In genomic region chr10:113953505-113954272, GRCh38 we compare ENCODE assay signal across 11 cellular contexts.
DNase-seq lines count a peak whose midpoint lies in the region; ATAC-seq and TF ChIP-seq lines count a peak whose summit lies in the region.
"Had no signal": no experiment of that assay in that cellular context is flagged by ENCODE, and none has a peak within 500 bp of the region (broad histone marks: within the 10 kb centered on the region; RNA-seq: fewer than 3 reads in every experiment).

No MANE protein-coding gene starts in this region.

- no peak for TF ChIP-seq POLR2A in prostate gland (IDR thresholded peaks at IDR 0.05)

- no peak overlapping the region for H3K27ac ChIP-seq in prostate gland

- peaks cover 12% of the 10 kb centered on the region for H3K4me1 ChIP-seq in prostate gland (replicated peaks)

- H3K27me3 ChIP-seq in prostate gland (replicated peaks; ENCODE audit: insufficient read depth): no peaks in the 10 kb centered on the region

- H3K36me3 ChIP-seq in prostate gland: no peaks in the 10 kb centered on the region

- H3K4me3 Mint-ChIP-seq in activated T-cell treated with anti-CD3 and anti-CD28 coated beads, Interleukin-2, amount 50 U/mL, for 72 hours: no peak overlapping the region
- no peak overlapping the region for H3K4me3 Mint-ChIP-seq in activated T-cell treated with anti-CD3 and anti-CD28 coated beads, Interleukin-2, amount 50 U/mL, for 24 hours
- H3K4me3 Mint-ChIP-seq in activated T-helper 17 cell treated with anti-CD3 and anti-CD28 coated beads, Interleukin-2, amount 50 U/mL, for 72 hours: no peak overlapping the region

- TF ChIP-seq CTCF in cardiac fibroblast (IDR thresholded peaks at IDR 0.05; ENCODE audit: low read depth, low read length) (peak; percentile 26), prostate gland (IDR thresholded peaks at IDR 0.05) (no peak)

- no peaks in the 10 kb centered on the region for H3K9me3 ChIP-seq in prostate gland

- peaks cover 18% of the 10 kb centered on the region for H3K27me3 Mint-ChIP-seq in activated T-cell treated with anti-CD3 and anti-CD28 coated beads, Interleukin-2, amount 50 U/mL, for 72 hours (ENCODE audit: low read depth)
- peaks cover 13% of the 10 kb centered on the region for H3K27me3 Mint-ChIP-seq in activated T-cell treated with anti-CD3 and anti-CD28 coated beads, Interleukin-2, amount 50 U/mL, for 24 hours
- peaks cover 5% of the 10 kb centered on the region for H3K27me3 Mint-ChIP-seq in activated T-helper 17 cell treated with anti-CD3 and anti-CD28 coated beads, Interleukin-2, amount 50 U/mL, for 72 hours

- intact Hi-C loops in prostate gland (cut with DNase I): no loop called here

- H3K4me3 ChIP-seq in cardiac fibroblast (replicated peaks in 1 of 2; ENCODE audit: low read depth in 2 of 2, low read length in 2 of 2) (no peak overlapping the region), prostate gland (no peak overlapping the region)

- H3K36me3 Mint-ChIP-seq in activated T-cell treated with anti-CD3 and anti-CD28 coated beads, Interleukin-2, amount 50 U/mL, for 72 hours (ENCODE audit: insufficient read depth in 2 of 2): no peaks in the 10 kb centered on the region
- H3K36me3 Mint-ChIP-seq in activated T-cell treated with anti-CD3 and anti-CD28 coated beads, Interleukin-2, amount 50 U/mL, for 24 hours (ENCODE audit: low read depth): no peaks in the 10 kb centered on the region
- no peaks in the 10 kb centered on the region for H3K36me3 Mint-ChIP-seq in activated T-helper 17 cell treated with anti-CD3 and anti-CD28 coated beads, Interleukin-2, amount 50 U/mL, for 72 hours (ENCODE audit: low read depth)

- 91% methylated on average over 2 of the region's 2 CpGs for WGBS in prostate gland

- H3K4me1 Mint-ChIP-seq in activated T-cell treated with anti-CD3 and anti-CD28 coated beads, Interleukin-2, amount 50 U/mL, for 72 hours (ENCODE audit: low read depth): peaks cover 19% of the 10 kb centered on the region
- peaks cover 12% of the 10 kb centered on the region for H3K4me1 Mint-ChIP-seq in activated T-cell treated with anti-CD3 and anti-CD28 coated beads, Interleukin-2, amount 50 U/mL, for 24 hours (ENCODE audit: low read depth)
- peaks cover under 1% of the 10 kb centered on the region for H3K4me1 Mint-ChIP-seq in activated T-helper 17 cell treated with anti-CD3 and anti-CD28 coated beads, Interleukin-2, amount 50 U/mL, for 72 hours

- ATAC-seq in activated T-cell treated with anti-CD3 and anti-CD28 coated beads, Interleukin-2, amount 50 U/mL, for 72 hours (replicated peaks in 1 of 2): peak in 1 of 2 donors; percentile 35
- no peak for ATAC-seq in activated T-helper 17 cell treated with anti-CD3 and anti-CD28 coated beads, Interleukin-2, amount 50 U/mL, for 72 hours (replicated peaks)

- H3K27ac Mint-ChIP-seq in activated T-cell treated with anti-CD3 and anti-CD28 coated beads, Interleukin-2, amount 50 U/mL, for 72 hours: peak overlapping the region; percentile 9
- no peak overlapping the region for H3K27ac Mint-ChIP-seq in activated T-cell treated with anti-CD3 and anti-CD28 coated beads, Interleukin-2, amount 50 U/mL, for 24 hours
- H3K27ac Mint-ChIP-seq in activated T-helper 17 cell treated with anti-CD3 and anti-CD28 coated beads, Interleukin-2, amount 50 U/mL, for 72 hours: no peak overlapping the region

- DNase-seq in activated T-cell treated with anti-CD3 and anti-CD28 coated beads, Interleukin-2, amount 50 U/mL, for 72 hours: no peak
- DNase-seq in activated T-cell treated with anti-CD3 and anti-CD28 coated beads, Interleukin-2, amount 50 U/mL, for 24 hours: no peak
- DNase-seq in MV-4-11 (lab: John Stamatoyannopoulos, UW): peak; percentile 94
- no peak for DNase-seq in cardiac fibroblast (ENCODE audit: low read depth in 2 of 2)
- DNase-seq in putamen (ENCODE audit: low spot score): peak; percentile 23
- no peak for DNase-seq in prostate gland (ENCODE audit: low spot score)
- DNase-seq in NCI-H82 treated with DMSO at 0.1 percent for 48 hours (lab: John Stamatoyannopoulos, UW; ENCODE audit: unreplicated experiment): no peak
- DNase-seq: effector CD4-positive, alpha-beta T cell; islet precursor cell; NCI-H510A treated with DMSO at 0.1 percent for 48 hours had no signal

- H3K9me3 Mint-ChIP-seq in activated T-cell treated with anti-CD3 and anti-CD28 coated beads, Interleukin-2, amount 50 U/mL, for 72 hours: peaks cover 0 to 4% of the 10 kb centered on the region in 2 donors
- H3K9me3 Mint-ChIP-seq in activated T-cell treated with anti-CD3 and anti-CD28 coated beads, Interleukin-2, amount 50 U/mL, for 24 hours: no peaks in the 10 kb centered on the region
- no peaks in the 10 kb centered on the region for H3K9me3 Mint-ChIP-seq in activated T-helper 17 cell treated with anti-CD3 and anti-CD28 coated beads, Interleukin-2, amount 50 U/mL, for 72 hours

Comparison
In these comparisons a context has a peak if more than half of its experiments do, and no peak if none do; other contexts are left out.
1. DNase-seq: peak in MV-4-11 (single experiment) and putamen (single experiment); none in activated T-cell treated with anti-CD3 and anti-CD28 coated beads, Interleukin-2, amount 50 U/mL, for 72 hours (0 of 2), activated T-cell treated with anti-CD3 and anti-CD28 coated beads, Interleukin-2, amount 50 U/mL, for 24 hours (single experiment), cardiac fibroblast (0 of 2), prostate gland (single experiment) and NCI-H82 treated with DMSO at 0.1 percent for 48 hours (single experiment).